Comparison of ENCODE assay signal across 40 cellular contexts in genomic region chr11:2159536-2160413, GRCh38. TPM values are rescaled to one million over a fixed set of nuclear protein-coding genes. Genes with fewer than 3 reads are reported as not detected.
"Had no signal": no experiment of that assay in that cellular context is flagged by ENCODE, and none has a peak within 500 bp of the region (broad histone marks: within the 10 kb centered on the region; RNA-seq: fewer than 3 reads in every experiment).

No MANE protein-coding gene starts in this region.

- H3K27ac ChIP-seq: adrenal gland, body of pancreas, epithelial cell of prostate, esophagus squamous epithelium, gastroesophageal sphincter, WERI-Rb-1 had no signal

- H3K36me3 ChIP-seq: adrenal gland, esophagus squamous epithelium, gastroesophageal sphincter, WERI-Rb-1 had no signal

- DNase-seq: activated B cell treated with CpG ODN at 0.5 μM for 24 hours; activated CD4-positive, alpha-beta memory T cell treated with anti-CD3 and anti-CD28 coated beads for 36 hours; activated CD4-positive, alpha-beta T cell treated with anti-CD3 and anti-CD28 coated beads, Interleukin-2, amount 10 ng/mL, durations not matched to agents 24 days and 14 days; activated CD8-positive, alpha-beta memory T cell treated with anti-CD3 and anti-CD28 coated beads, Interleukin-2, amount 10 ng/mL, durations not matched to agents 7 days and 5 days; activated CD8-positive, alpha-beta memory T cell treated with anti-CD3 and anti-CD28 coated beads, Interleukin-2, amount 50 U/mL, for 4 hours; activated CD8-positive, alpha-beta T cell treated with anti-CD3 and anti-CD28 coated beads, Interleukin-2, amount 10 ng/mL, durations not matched to agents 7 days and 5 days; activated effector memory CD4-positive, alpha-beta T cell treated with anti-CD3 and anti-CD28 coated beads, Interleukin-2, amount 50 U/mL, for 16 hours; activated naive CD4-positive, alpha-beta T cell treated with anti-CD3 and anti-CD28 coated beads for 36 hours; activated naive CD8-positive, alpha-beta T cell treated with anti-CD3 and anti-CD28 coated beads for 36 hours; activated naive CD8-positive, alpha-beta T cell treated with anti-CD3 and anti-CD28 coated beads, Interleukin-2, amount 50 U/mL, for 24 hours; activated T-cell treated with anti-CD3 and anti-CD28 coated beads, Interleukin-2, amount 50 U/mL, for 1 hour; activated T-cell treated with anti-CD3 and anti-CD28 coated beads, Interleukin-2, amount 50 U/mL, for 48 hours; adrenal gland; amygdala; aorta; body of pancreas; caudate nucleus; cortex of kidney; dermis blood vessel endothelial cell; effector CD4-positive, alpha-beta T cell; effector memory CD8-positive, alpha-beta T cell; esophagus squamous epithelium; foreskin melanocyte; T-helper 1 cell; T-helper 17 cell; T1000; WERI-Rb-1 had no signal

- H3K9me3 ChIP-seq: adrenal gland, body of pancreas, esophagus squamous epithelium, gastroesophageal sphincter had no signal

- H3K4me1 ChIP-seq: adrenal gland, body of pancreas, gastroesophageal sphincter had no signal

- H3K27me3 ChIP-seq: body of pancreas had no signal

- H3K4me3 ChIP-seq: adrenal gland, body of pancreas, esophagus squamous epithelium, gastroesophageal sphincter had no signal

- FAIRE-seq: colon, endometrium, endothelial cell of umbilical vein had no signal

- ATAC-seq: activated CD4-positive, CD25-positive, alpha-beta regulatory T cell treated with anti-CD3 and anti-CD28 coated beads, Interleukin-2, amount 50 U/mL, for 24 hours; activated CD8-positive, alpha-beta memory T cell treated with anti-CD3 and anti-CD28 coated beads, Interleukin-2, amount 10 ng/mL, durations not matched to agents 7 days and 5 days; activated CD8-positive, alpha-beta T cell treated with anti-CD3 and anti-CD28 coated beads, Interleukin-2, amount 10 ng/mL, durations not matched to agents 7 days and 5 days; activated naive CD8-positive, alpha-beta T cell treated with anti-CD3 and anti-CD28 coated beads, Interleukin-2, amount 50 U/mL, for 24 hours; body of pancreas; effector memory CD8-positive, alpha-beta T cell; gastroesophageal sphincter; T-helper 17 cell had no signal

RNA-seq across cellular contexts. Expression of gene INS, which starts 1.2 kb away (rescaled TPM):
- total RNA-seq: activated B cell treated with CpG ODN at 0.5 μM for 24 hours; activated CD4-positive, alpha-beta memory T cell treated with anti-CD3 and anti-CD28 coated beads for 36 hours; activated CD4-positive, alpha-beta T cell treated with anti-CD3 and anti-CD28 coated beads, Interleukin-2, amount 10 ng/mL, durations not matched to agents 24 days and 14 days; activated CD8-positive, alpha-beta memory T cell treated with anti-CD3 and anti-CD28 coated beads for 36 hours; activated CD8-positive, alpha-beta memory T cell treated with anti-CD3 and anti-CD28 coated beads, Interleukin-2, amount 10 ng/mL, durations not matched to agents 7 days and 5 days; activated CD8-positive, alpha-beta T cell treated with anti-CD3 and anti-CD28 coated beads, Interleukin-2, amount 10 ng/mL, durations not matched to agents 7 days and 5 days; activated naive CD4-positive, alpha-beta T cell treated with anti-CD3 and anti-CD28 coated beads for 36 hours; activated naive CD8-positive, alpha-beta T cell treated with anti-CD3 and anti-CD28 coated beads for 36 hours; activated T-helper 1 cell treated with anti-CD3 and anti-CD28 coated beads, Interleukin-12 subunit alpha, Interleukin-12 subunit beta, Interleukin-2, Interleukin-4 antibody, amounts not matched to agents 30 ng/mL and 10 ng/mL and 1 ng/mL, durations not matched to agents 14 hours and 24 hours and 36 hours; activated T-helper 2 cell treated with anti-CD3 and anti-CD28 coated beads, Interferon-gamma antibody, Interleukin-2, Interleukin-4, amounts not matched to agents 10 μg/mL and 5 μg/mL and 100 μg/mL, durations not matched to agents 14 hours and 24 hours and 36 hours; chondrocyte; dermis blood vessel endothelial cell; endothelial cell of umbilical vein; esophagus squamous epithelium; fibroblast of lung; fibroblast of villous mesenchyme; gastroesophageal sphincter; glomerular endothelial cell; T-helper 17 cell had no signal
- polyA plus RNA-seq: endothelial cell of umbilical vein, fibroblast of lung had no signal

RNA-seq across cellular contexts. Expression of gene TH, which starts 11.8 kb away (rescaled TPM):
- total RNA-seq: activated B cell treated with CpG ODN at 0.5 μM for 24 hours; activated CD4-positive, alpha-beta memory T cell treated with anti-CD3 and anti-CD28 coated beads for 36 hours; activated CD4-positive, alpha-beta T cell treated with anti-CD3 and anti-CD28 coated beads, Interleukin-2, amount 10 ng/mL, durations not matched to agents 24 days and 14 days; activated CD8-positive, alpha-beta memory T cell treated with anti-CD3 and anti-CD28 coated beads for 36 hours; activated CD8-positive, alpha-beta memory T cell treated with anti-CD3 and anti-CD28 coated beads, Interleukin-2, amount 10 ng/mL, durations not matched to agents 7 days and 5 days; activated CD8-positive, alpha-beta T cell treated with anti-CD3 and anti-CD28 coated beads, Interleukin-2, amount 10 ng/mL, durations not matched to agents 7 days and 5 days; activated naive CD4-positive, alpha-beta T cell treated with anti-CD3 and anti-CD28 coated beads for 36 hours; activated naive CD8-positive, alpha-beta T cell treated with anti-CD3 and anti-CD28 coated beads for 36 hours; activated T-helper 1 cell treated with anti-CD3 and anti-CD28 coated beads, Interleukin-12 subunit alpha, Interleukin-12 subunit beta, Interleukin-2, Interleukin-4 antibody, amounts not matched to agents 30 ng/mL and 10 ng/mL and 1 ng/mL, durations not matched to agents 14 hours and 24 hours and 36 hours; activated T-helper 2 cell treated with anti-CD3 and anti-CD28 coated beads, Interferon-gamma antibody, Interleukin-2, Interleukin-4, amounts not matched to agents 10 μg/mL and 5 μg/mL and 100 μg/mL, durations not matched to agents 14 hours and 24 hours and 36 hours; chondrocyte; dermis blood vessel endothelial cell; endothelial cell of umbilical vein; fibroblast of villous mesenchyme; T-helper 17 cell had no signal
- polyA plus RNA-seq: aorta, endothelial cell of umbilical vein, fibroblast of lung had no signal

RNA-seq across cellular contexts. Expression of gene IGF2, which starts 20.6 kb away (rescaled TPM):
- total RNA-seq: activated B cell treated with CpG ODN at 0.5 μM for 24 hours; activated CD8-positive, alpha-beta T cell treated with anti-CD3 and anti-CD28 coated beads, Interleukin-2, amount 10 ng/mL, durations not matched to agents 7 days and 5 days had no signal
